In genomic region chr6:9002833-9003232, GRCh38 we compare ENCODE assay signal across 18 cellular contexts.
"Had no signal": no experiment of that assay in that cellular context is flagged by ENCODE, and none has a peak within 500 bp of the region (broad histone marks: within the 10 kb centered on the region; RNA-seq: fewer than 3 reads in every experiment).

No MANE protein-coding gene starts in this region.

- H3K27ac ChIP-seq: cardiac muscle cell, KMS-11 had no signal

- DNase-seq: activated CD4-positive, alpha-beta T cell treated with anti-CD3 and anti-CD28 coated beads for 4 hours; activated CD8-positive, alpha-beta memory T cell treated with anti-CD3 and anti-CD28 coated beads, Interleukin-2, amount 50 U/mL, for 48 hours; activated CD8-positive, alpha-beta T cell treated with anti-CD3 and anti-CD28 coated beads for 36 hours; activated effector memory CD4-positive, alpha-beta T cell treated with anti-CD3 and anti-CD28 coated beads, Interleukin-2, amount 50 U/mL, for 16 hours; activated naive CD4-positive, alpha-beta T cell treated with anti-CD3 and anti-CD28 coated beads for 36 hours; activated T-cell treated with anti-CD3 and anti-CD28 coated beads, Interleukin-2, amount 50 U/mL, for 24 hours; amygdala; MG63; MV-4-11; NCI-H1092 treated with DMSO at 0.1 percent for 48 hours; NCI-H146; NCI-H187 treated with DMSO at 0.1 percent for 48 hours; NCI-H2081 treated with DMSO at 0.1 percent for 48 hours; NCI-H510A treated with DMSO at 0.1 percent for 48 hours; PC-3; SHP77 treated with DMSO at 0.1 percent for 48 hours had no signal
